Comparison of ENCODE assay signal across 26 cellular contexts in genomic region chr13:106159295-106160195, GRCh38.
A peak's percentile ranks its signal among the peaks of the same experiment; 100 is the strongest.
DNase-seq lines count a peak whose midpoint lies in the region; ATAC-seq, FAIRE-seq and TF ChIP-seq lines count a peak whose summit lies in the region.
"Had no signal": no experiment of that assay in that cellular context is flagged by ENCODE, and none has a peak within 500 bp of the region (broad histone marks: within the 10 kb centered on the region; RNA-seq: fewer than 3 reads in every experiment).

No MANE protein-coding gene starts in this region.

- H3K9me3 Mint-ChIP-seq in osteocyte (ENCODE audit: unreplicated experiment) (peaks cover 3% of the 10 kb centered on the region), type B pancreatic cell (peaks cover 4% of the 10 kb centered on the region)
- H3K9me3 Mint-ChIP-seq: activated CD4-positive, alpha-beta T cell treated with anti-CD3 and anti-CD28 coated beads, Interleukin-2, amount 10 ng/mL, durations not matched to agents 24 days and 14 days had no signal

- no peak overlapping the region for H3K27ac ChIP-seq in HepG2 (ENCODE audit: extremely low read length, insufficient read depth, low read length)
- H3K27ac ChIP-seq in right lobe of liver: no peak overlapping the region
- H3K27ac ChIP-seq: left lung, psoas muscle, SJSA1 had no signal

- H4K20me1 ChIP-seq in HepG2 (ENCODE audit: insufficient read depth, low read length): no peaks in the 10 kb centered on the region

- no TSS peak for BruUV-seq in HepG2 (replicated peaks; lab: Mats Ljungman, UMichigan)

- WGBS in HepG2 (ENCODE audit: low lambda C conversion rate): 17% methylated on average over 16 of the region's 20 CpGs
- WGBS in right lobe of liver (ENCODE audit: insufficient coverage, low coverage, low lambda C conversion rate, missing lambda C conversion rate): 54% methylated on average over 16 of the region's 20 CpGs

- H3K27me3 Mint-ChIP-seq in osteocyte (ENCODE audit: unreplicated experiment): no peaks in the 10 kb centered on the region
- no peaks in the 10 kb centered on the region for H3K27me3 Mint-ChIP-seq in type B pancreatic cell
- H3K27me3 Mint-ChIP-seq: activated CD4-positive, alpha-beta T cell treated with anti-CD3 and anti-CD28 coated beads, Interleukin-2, amount 10 ng/mL, durations not matched to agents 24 days and 14 days; activated naive CD8-positive, alpha-beta T cell; CD4-positive, alpha-beta T cell; stimulated activated naive B cell treated with anti-CD40 and anti-IgM and Interleukin-4, amounts not matched to agents 10 μg/mL and 1 μg/mL and 100 μg/mL, for 72 hours had no signal

- H3K4me1 ChIP-seq in HepG2 (ENCODE audit: insufficient read depth, low read length) (no peaks in the 10 kb centered on the region), right lobe of liver (no peaks in the 10 kb centered on the region)
- H3K4me1 ChIP-seq: HAP-1, psoas muscle had no signal

- in situ Hi-C loops in HepG2 (cut with HindIII; ENCODE audit: extremely low pct_ligation_motif_present, low pct_unique_long_range_greater_than_20kb): no loop called here

- TF ChIP-seq CTCF in HepG2 (CRISPR knock-in tag; IDR thresholded peaks at IDR 0.05) (no peak; the same call in 1 of the 2 replicates), right lobe of liver (IDR thresholded peaks at IDR 0.05) (no peak), osteocyte (IDR thresholded peaks at IDR 0.05) (no peak), type B pancreatic cell (conservative IDR thresholded peaks at IDR 0.05) (no peak)

- H2AFZ ChIP-seq in HepG2 (ENCODE audit: low read length): no peak overlapping the region

- FAIRE-seq in HepG2 (lab: Jason Lieb, UNC): no peak
- FAIRE-seq: colon had no signal

- no peak for DNase-seq in HepG2 (ENCODE audit: low spot score)
- DNase-seq in right lobe of liver: no peak
- peak; percentile 70 to 76 for DNase-seq in dermis microvascular lymphatic vessel endothelial cell (ENCODE audit: low read depth in 2 of 2)
- no peak for DNase-seq in osteocyte (ENCODE audit: extremely low spot score, unreplicated experiment)
- DNase-seq in type B pancreatic cell (ENCODE audit: extremely low spot score, unreplicated experiment): no peak
- DNase-seq in activated CD8-positive, alpha-beta memory T cell treated with anti-CD3 and anti-CD28 coated beads for 24 hours: no peak
- no peak for DNase-seq in stimulated activated CD4-positive, alpha-beta T cell treated with anti-CD3 and anti-CD28 coated beads, Interleukin-15, amount 100 ng/mL, for 24 hours
- DNase-seq: activated CD4-positive, alpha-beta T cell treated with anti-CD3 and anti-CD28 coated beads, Interleukin-2, amount 10 ng/mL, durations not matched to agents 24 days and 14 days; activated effector memory CD4-positive, alpha-beta T cell treated with Interleukin-2 at 50 U/mL for 16 hours; activated T-cell treated with anti-CD3 and anti-CD28 coated beads, Interleukin-2, amount 50 U/mL, for 1 hour; AML-193; CD4-positive, alpha-beta T cell; effector memory CD4-positive, alpha-beta T cell; immature natural killer cell; KG1; left lung; MG63; NCI-H510A; psoas muscle; stimulated activated naive B cell treated with anti-CD40 and anti-IgM and Interleukin-4, amounts not matched to agents 10 μg/mL and 1 μg/mL and 100 μg/mL, for 72 hours; substantia nigra; T-helper 9 cell had no signal

- H3K36me3 ChIP-seq in HepG2 (replicated peaks in 1 of 2; ENCODE audit: control insufficient read depth in 1 of 2, insufficient read depth in 2 of 2, low read length in 2 of 2): no peaks in the 10 kb centered on the region
- no peaks in the 10 kb centered on the region for H3K36me3 ChIP-seq in right lobe of liver
- H3K36me3 ChIP-seq: HAP-1, left lung, MG63, SJSA1 had no signal

- H3K36me3 Mint-ChIP-seq in osteocyte (ENCODE audit: unreplicated experiment): no peaks in the 10 kb centered on the region
- no peaks in the 10 kb centered on the region for H3K36me3 Mint-ChIP-seq in type B pancreatic cell
- H3K36me3 Mint-ChIP-seq: activated naive CD8-positive, alpha-beta T cell; immature natural killer cell; stimulated activated naive B cell treated with anti-CD40 and anti-IgM and Interleukin-4, amounts not matched to agents 10 μg/mL and 1 μg/mL and 100 μg/mL, for 72 hours had no signal

- POLR2A ChIA-PET in HepG2 (lab: Yijun Ruan, JAX): no interaction called here

- ATAC-seq in HepG2 (peak; percentile 93), right lobe of liver (no peak)
- ATAC-seq: psoas muscle; stimulated activated naive B cell treated with anti-CD40 and anti-IgM and Interleukin-4, amounts not matched to agents 10 μg/mL and 1 μg/mL and 100 μg/mL, for 72 hours had no signal

- H3K79me2 ChIP-seq in HepG2 (ENCODE audit: insufficient read depth, low read length): no peaks in the 10 kb centered on the region

- H3K4me3 Mint-ChIP-seq in osteocyte (ENCODE audit: unreplicated experiment): no peak overlapping the region
- no peak overlapping the region for H3K4me3 Mint-ChIP-seq in type B pancreatic cell
- H3K4me3 Mint-ChIP-seq: activated CD4-positive, alpha-beta T cell treated with anti-CD3 and anti-CD28 coated beads, Interleukin-2, amount 10 ng/mL, durations not matched to agents 24 days and 14 days; activated naive CD8-positive, alpha-beta T cell; CD4-positive, alpha-beta T cell; immature natural killer cell; stimulated activated naive B cell treated with anti-CD40 and anti-IgM and Interleukin-4, amounts not matched to agents 10 μg/mL and 1 μg/mL and 100 μg/mL, for 72 hours had no signal

- H3K9me3 ChIP-seq in HepG2 (ENCODE audit: low read length) (no peaks in the 10 kb centered on the region), right lobe of liver (no peaks in the 10 kb centered on the region)
- H3K9me3 ChIP-seq: HAP-1, left lung, MG63, psoas muscle, SJSA1 had no signal

- no peak for TF ChIP-seq RAD21 in HepG2 (CRISPR knock-in tag; IDR thresholded peaks at IDR 0.05)

- H3K4me1 Mint-ChIP-seq in osteocyte (ENCODE audit: unreplicated experiment) (peaks cover 56% of the 10 kb centered on the region), type B pancreatic cell (ENCODE audit: unreplicated experiment) (no peaks in the 10 kb centered on the region)
- H3K4me1 Mint-ChIP-seq: activated CD4-positive, alpha-beta T cell treated with anti-CD3 and anti-CD28 coated beads, Interleukin-2, amount 10 ng/mL, durations not matched to agents 24 days and 14 days; immature natural killer cell; stimulated activated naive B cell treated with anti-CD40 and anti-IgM and Interleukin-4, amounts not matched to agents 10 μg/mL and 1 μg/mL and 100 μg/mL, for 72 hours had no signal

- 0 out of 5 replicates have a peak, but pooled peaks cover 0 to 1% of the 10 kb centered on the region in 2 experiments for H3K27me3 ChIP-seq in HepG2 (ENCODE audit: control insufficient read depth in 1 of 2, insufficient read depth in 2 of 2, low read length in 2 of 2)
- H3K27me3 ChIP-seq in right lobe of liver: no peaks in the 10 kb centered on the region
- H3K27me3 ChIP-seq: left lung, MG63, SJSA1 had no signal

- peak overlapping the region; percentile 65 for H3K27ac Mint-ChIP-seq in osteocyte (ENCODE audit: unreplicated experiment)
- no peak overlapping the region for H3K27ac Mint-ChIP-seq in type B pancreatic cell
- H3K27ac Mint-ChIP-seq: activated CD4-positive, alpha-beta T cell treated with anti-CD3 and anti-CD28 coated beads, Interleukin-2, amount 10 ng/mL, durations not matched to agents 24 days and 14 days; activated naive CD8-positive, alpha-beta T cell; CD4-positive, alpha-beta T cell; immature natural killer cell; stimulated activated naive B cell treated with anti-CD40 and anti-IgM and Interleukin-4, amounts not matched to agents 10 μg/mL and 1 μg/mL and 100 μg/mL, for 72 hours had no signal

- no peak for TF ChIP-seq EP300 in HepG2 (IDR thresholded peaks at IDR 0.05; ENCODE audit: low read depth in 2 of 2, low read length in 2 of 2)
- no peak for TF ChIP-seq EP300 in HepG2 (CRISPR knock-in tag; IDR thresholded peaks at IDR 0.05; ENCODE audit: borderline replicate concordance)

- no peak overlapping the region for H3K9ac ChIP-seq in HepG2 (ENCODE audit: insufficient read depth, low read depth, low read length)

- peak overlapping the region; percentile 25; the same call in 1 of the 2 replicates for H3K4me2 ChIP-seq in HepG2 (ENCODE audit: low read depth, low read length)

- TF ChIP-seq POLR2A in HepG2 (IDR thresholded peaks at IDR 0.05; ENCODE audit: insufficient read depth in 1 of 2, low read depth in 2 of 2, low read length in 2 of 2) (no peak), right lobe of liver (IDR thresholded peaks at IDR 0.05) (no peak)

- H3K4me3 ChIP-seq in HepG2 (replicated peaks in 1 of 3; ENCODE audit: insufficient read depth in 1 of 3, low read depth in 2 of 3, low read length in 3 of 3) (no peak overlapping the region), right lobe of liver (no peak overlapping the region)
- H3K4me3 ChIP-seq: HAP-1, left lung, MG63, psoas muscle, SJSA1 had no signal

- intact Hi-C loops in HepG2 (cut with micrococcal nuclease; ENCODE audit: unreplicated experiment) (no loop called here), right lobe of liver (cut with DNase I) (no loop called here)

- CTCF ChIA-PET in HepG2 (lab: Yijun Ruan, JAX; ENCODE audit: low intra/inter-chr PET ratio, low total read pairs): no interaction called here

TF ChIP-seq in HepG2, 621 proteins besides CTCF, POLR2A, EP300 and RAD21 (continues in another document):
- TF ChIP-seq THAP11 (CRISPR knock-in tag; IDR thresholded peaks at IDR 0.05) (no peak), ZNF234 (CRISPR knock-in tag; conservative IDR thresholded peaks at IDR 0.05) (no peak), THYN1 (CRISPR knock-in tag; IDR thresholded peaks at IDR 0.05; ENCODE audit: borderline replicate concordance, low read depth) (no peak), GRHL1 (CRISPR knock-in tag; conservative IDR thresholded peaks at IDR 0.05) (no peak), GATAD1 (CRISPR knock-in tag; IDR thresholded peaks at IDR 0.05) (no peak), ZNF33A (CRISPR knock-in tag; IDR thresholded peaks at IDR 0.05; ENCODE audit: borderline replicate concordance) (no peak), FOSL1 (CRISPR knock-in tag; IDR thresholded peaks at IDR 0.05; ENCODE audit: borderline replicate concordance) (no peak)

Comparison
In these comparisons a context has a peak if more than half of its experiments do, and no peak if none do; other contexts are left out.
1. DNase-seq: peak in dermis microvascular lymphatic vessel endothelial cell (2 of 2); none in HepG2 (single experiment), right lobe of liver (0 of 3), osteocyte (single experiment), type B pancreatic cell (single experiment), activated CD8-positive, alpha-beta memory T cell treated with anti-CD3 and anti-CD28 coated beads for 24 hours (single experiment) and stimulated activated CD4-positive, alpha-beta T cell treated with anti-CD3 and anti-CD28 coated beads, Interleukin-15, amount 100 ng/mL, for 24 hours (single experiment).